ENCODE assay signal across 20 cellular contexts in the genomic region with DNA sequence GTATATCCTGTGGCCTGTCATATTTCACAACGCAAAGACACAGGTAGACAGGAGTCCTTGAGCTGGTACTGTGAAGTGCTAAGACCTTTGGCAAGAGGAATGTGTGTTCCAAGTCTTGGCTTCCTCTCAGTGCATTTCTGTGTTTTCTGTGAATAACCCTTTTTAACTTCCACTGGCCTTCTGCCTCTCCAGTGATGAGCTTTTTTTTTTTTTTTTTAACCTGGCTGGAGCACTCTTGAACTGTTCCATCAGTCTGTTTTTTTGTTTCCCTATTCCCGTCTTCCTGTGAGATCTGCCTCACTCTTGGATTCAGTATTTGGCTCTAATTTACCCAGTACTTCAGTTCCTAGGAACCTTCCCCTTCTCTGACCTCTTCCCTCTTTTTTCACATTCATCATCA.
DNase-seq lines count a peak whose midpoint lies in the region; ATAC-seq, FAIRE-seq and TF ChIP-seq lines count a peak whose summit lies in the region.
"Had no signal": no experiment of that assay in that cellular context is flagged by ENCODE, and none has a peak within 500 bp of the region (broad histone marks: within the 10 kb centered on the region; RNA-seq: fewer than 3 reads in every experiment).

No MANE protein-coding gene starts in this region.

- BruUV-seq in A673 (replicated peaks; lab: Mats Ljungman, UMichigan): TSS peak; percentile 20

- H3K27me3 Mint-ChIP-seq in WTC11 (ENCODE audit: low read depth): no peaks in the 10 kb centered on the region
- H3K27me3 Mint-ChIP-seq in mesothelial cell of epicardium (ENCODE audit: low read depth): no peaks in the 10 kb centered on the region
- H3K27me3 Mint-ChIP-seq: CD4-positive, CD25-positive, alpha-beta regulatory T cell had no signal

- no peak overlapping the region for H3K27ac ChIP-seq in A673 (ENCODE audit: low read depth, low read length, poor library complexity, severe bottlenecking)
- no peak overlapping the region for H3K27ac ChIP-seq in pancreas
- H3K27ac ChIP-seq: hepatocyte had no signal

- intact Hi-C loops in A673 (cut with micrococcal nuclease; ENCODE audit: unreplicated experiment) (no loop called here), pancreas (cut with DNase I) (no loop called here)

- H3K36me3 Mint-ChIP-seq in WTC11 (peaks cover 53% of the 10 kb centered on the region), mesothelial cell of epicardium (peaks cover 25% of the 10 kb centered on the region)
- H3K36me3 Mint-ChIP-seq: stimulated activated effector memory CD8-positive, alpha-beta T cell treated with anti-CD3 and anti-CD28 coated beads, Interleukin-12 subunit alpha, Interleukin-12 subunit beta, amount 100 ng/mL, for 72 hours had no signal

- H3K4me1 ChIP-seq in A673 (ENCODE audit: insufficient read depth, low read length, poor library complexity, severe bottlenecking): peaks cover 7% of the 10 kb centered on the region
- no peaks in the 10 kb centered on the region for H3K4me1 ChIP-seq in pancreas

- H3K4me3 Mint-ChIP-seq in WTC11: no peak overlapping the region
- H3K4me3 Mint-ChIP-seq in mesothelial cell of epicardium: no peak overlapping the region
- H3K4me3 Mint-ChIP-seq: activated naive CD4-positive, alpha-beta T cell treated with anti-CD3 and anti-CD28 coated beads for 36 hours; CD4-positive, CD25-positive, alpha-beta regulatory T cell; neural crest cell; stimulated activated effector memory CD8-positive, alpha-beta T cell treated with anti-CD3 and anti-CD28 coated beads, Interleukin-12 subunit alpha, Interleukin-12 subunit beta, amount 100 ng/mL, for 72 hours had no signal

- DNase-seq in A673 (ENCODE audit: low spot score) (no peak), WTC11 (ENCODE audit: low spot score) (no peak), fibroblast of mammary gland (ENCODE audit: low read depth) (peak; percentile 14), mesothelial cell of epicardium (ENCODE audit: low spot score in 2 of 2, unreplicated experiment in 2 of 2) (no peak), OCI-M2 (lab: John Stamatoyannopoulos, UW; ENCODE audit: unreplicated experiment) (no peak), pancreas (no peak), D721Med (ENCODE audit: insufficient read length, low spot score) (no peak)
- DNase-seq: activated CD4-positive, alpha-beta T cell treated with anti-CD3 and anti-CD28 coated beads, Interleukin-2, amount 50 U/mL, for 4 hours; activated naive CD4-positive, alpha-beta T cell treated with anti-CD3 and anti-CD28 coated beads for 36 hours; CD4-positive, CD25-positive, alpha-beta regulatory T cell; DMS53; NCI-H1436 treated with DMSO at 0.1 percent for 48 hours; NCI-H2227 treated with DMSO at 0.1 percent for 48 hours had no signal

- H3K27me3 ChIP-seq in A673 (replicated peaks; ENCODE audit: insufficient read depth, low read depth, low read length, poor library complexity) (no peaks in the 10 kb centered on the region), pancreas (no peaks in the 10 kb centered on the region)
- H3K27me3 ChIP-seq: hepatocyte, tibial nerve had no signal

- H3K9me3 Mint-ChIP-seq in WTC11 (no peaks in the 10 kb centered on the region), mesothelial cell of epicardium (no peaks in the 10 kb centered on the region)
- H3K9me3 Mint-ChIP-seq: activated naive CD4-positive, alpha-beta T cell treated with anti-CD3 and anti-CD28 coated beads for 36 hours; CD4-positive, CD25-positive, alpha-beta regulatory T cell; neural crest cell; stimulated activated effector memory CD8-positive, alpha-beta T cell treated with anti-CD3 and anti-CD28 coated beads, Interleukin-12 subunit alpha, Interleukin-12 subunit beta, amount 100 ng/mL, for 72 hours had no signal

- POLR2A ChIA-PET in A673 (lab: Charles Lee; ENCODE audit: low non-redundant PET): no interaction called here
- POLR2A ChIA-PET in WTC11 (lab: Charles Lee): no interaction called here

- peaks cover 7% of the 10 kb centered on the region for H3K4me1 Mint-ChIP-seq in WTC11
- H3K4me1 Mint-ChIP-seq in mesothelial cell of epicardium: peaks cover 49% of the 10 kb centered on the region
- H3K4me1 Mint-ChIP-seq: CD4-positive, CD25-positive, alpha-beta regulatory T cell; neural crest cell; stimulated activated effector memory CD8-positive, alpha-beta T cell treated with anti-CD3 and anti-CD28 coated beads, Interleukin-12 subunit alpha, Interleukin-12 subunit beta, amount 100 ng/mL, for 72 hours had no signal

- no peaks in the 10 kb centered on the region for H3K9me3 ChIP-seq in A673 (ENCODE audit: low read depth, low read length, poor library complexity, severe bottlenecking)
- H3K9me3 ChIP-seq in pancreas: no peaks in the 10 kb centered on the region
- H3K9me3 ChIP-seq: tibial nerve had no signal

- H3K27ac Mint-ChIP-seq in WTC11: 0 out of 2 replicates have a peak overlapping the region, but pooled peaks have one; percentile 38
- peak overlapping the region; percentile 10 for H3K27ac Mint-ChIP-seq in mesothelial cell of epicardium
- H3K27ac Mint-ChIP-seq: activated naive CD4-positive, alpha-beta T cell treated with anti-CD3 and anti-CD28 coated beads for 36 hours; stimulated activated effector memory CD8-positive, alpha-beta T cell treated with anti-CD3 and anti-CD28 coated beads, Interleukin-12 subunit alpha, Interleukin-12 subunit beta, amount 100 ng/mL, for 72 hours had no signal

- CTCF ChIA-PET in A673 (lab: Charles Lee): interaction anchor here (0.5 kb wide), 1 partner anchor 30 kb away, joined by 4 read pairs; no protein-coding TSS in a partner anchor
- CTCF ChIA-PET in WTC11 (lab: Charles Lee): interaction anchor here (0.9 to 2.0 kb wide), 3 partner anchors 57 to 86 kb away, joined by 3 to 5 read pairs (median 4); no protein-coding TSS in a partner anchor

- no peak for ATAC-seq in WTC11
- ATAC-seq in HG03175 (IDR thresholded peaks at IDR 0.05; ENCODE audit: unreplicated experiment): no peak
- no peak for ATAC-seq in pancreas
- ATAC-seq: stimulated activated effector memory CD8-positive, alpha-beta T cell treated with anti-CD3 and anti-CD28 coated beads, Interleukin-12 subunit alpha, Interleukin-12 subunit beta, amount 100 ng/mL, for 72 hours had no signal

- TF ChIP-seq CTCF in A673 (conservative IDR thresholded peaks at IDR 0.05; ENCODE audit: low read depth, low read length): no peak
- no peak for TF ChIP-seq CTCF in WTC11 (IDR thresholded peaks at IDR 0.05)
- TF ChIP-seq CTCF in fibroblast of mammary gland (conservative IDR thresholded peaks at IDR 0.05; ENCODE audit: control insufficient read depth, insufficient read depth, low read depth, low read length): no peak
- TF ChIP-seq CTCF in mesothelial cell of epicardium (IDR thresholded peaks at IDR 0.05; ENCODE audit: unreplicated experiment): no peak
- no peak for TF ChIP-seq CTCF in pancreas (IDR thresholded peaks at IDR 0.05)
- TF ChIP-seq CTCF in D721Med (IDR thresholded peaks at IDR 0.05; ENCODE audit: insufficient read depth, missing control alignments): no peak

- H3K36me3 ChIP-seq in A673 (ENCODE audit: insufficient read depth, low read length, poor library complexity, severe bottlenecking): peaks cover 9% of the 10 kb centered on the region
- peaks cover 0 to 19% (median 7%) of the 10 kb centered on the region in 3 donors for H3K36me3 ChIP-seq in pancreas

- H3K4me3 ChIP-seq in A673 (ENCODE audit: low read depth, low read length, poor library complexity, severe bottlenecking) (no peak overlapping the region), fibroblast of mammary gland (ENCODE audit: control insufficient read depth, low read depth, low read length) (no peak overlapping the region), pancreas (no peak overlapping the region)
- H3K4me3 ChIP-seq: hepatocyte, tibial nerve had no signal

- WGBS in pancreas, 2 donors: 68 to 72% methylated on average over 2 of the region's 2 CpGs

- FAIRE-seq in pancreas (lab: Jason Lieb, UNC) (no peak), D721Med (lab: Jason Lieb, UNC) (no peak)
- FAIRE-seq: keratinocyte, TTC549 had no signal

TF ChIP-seq in WTC11, 78 proteins besides CTCF, POLR2A, EP300 and RAD21 (continues in another document):
- TF ChIP-seq ZNF121 (CRISPR knock-in tag; IDR thresholded peaks at IDR 0.05): no peak
- no peak for TF ChIP-seq MYBL2 (CRISPR knock-in tag; IDR thresholded peaks at IDR 0.05)
- TF ChIP-seq, protein P1, sequence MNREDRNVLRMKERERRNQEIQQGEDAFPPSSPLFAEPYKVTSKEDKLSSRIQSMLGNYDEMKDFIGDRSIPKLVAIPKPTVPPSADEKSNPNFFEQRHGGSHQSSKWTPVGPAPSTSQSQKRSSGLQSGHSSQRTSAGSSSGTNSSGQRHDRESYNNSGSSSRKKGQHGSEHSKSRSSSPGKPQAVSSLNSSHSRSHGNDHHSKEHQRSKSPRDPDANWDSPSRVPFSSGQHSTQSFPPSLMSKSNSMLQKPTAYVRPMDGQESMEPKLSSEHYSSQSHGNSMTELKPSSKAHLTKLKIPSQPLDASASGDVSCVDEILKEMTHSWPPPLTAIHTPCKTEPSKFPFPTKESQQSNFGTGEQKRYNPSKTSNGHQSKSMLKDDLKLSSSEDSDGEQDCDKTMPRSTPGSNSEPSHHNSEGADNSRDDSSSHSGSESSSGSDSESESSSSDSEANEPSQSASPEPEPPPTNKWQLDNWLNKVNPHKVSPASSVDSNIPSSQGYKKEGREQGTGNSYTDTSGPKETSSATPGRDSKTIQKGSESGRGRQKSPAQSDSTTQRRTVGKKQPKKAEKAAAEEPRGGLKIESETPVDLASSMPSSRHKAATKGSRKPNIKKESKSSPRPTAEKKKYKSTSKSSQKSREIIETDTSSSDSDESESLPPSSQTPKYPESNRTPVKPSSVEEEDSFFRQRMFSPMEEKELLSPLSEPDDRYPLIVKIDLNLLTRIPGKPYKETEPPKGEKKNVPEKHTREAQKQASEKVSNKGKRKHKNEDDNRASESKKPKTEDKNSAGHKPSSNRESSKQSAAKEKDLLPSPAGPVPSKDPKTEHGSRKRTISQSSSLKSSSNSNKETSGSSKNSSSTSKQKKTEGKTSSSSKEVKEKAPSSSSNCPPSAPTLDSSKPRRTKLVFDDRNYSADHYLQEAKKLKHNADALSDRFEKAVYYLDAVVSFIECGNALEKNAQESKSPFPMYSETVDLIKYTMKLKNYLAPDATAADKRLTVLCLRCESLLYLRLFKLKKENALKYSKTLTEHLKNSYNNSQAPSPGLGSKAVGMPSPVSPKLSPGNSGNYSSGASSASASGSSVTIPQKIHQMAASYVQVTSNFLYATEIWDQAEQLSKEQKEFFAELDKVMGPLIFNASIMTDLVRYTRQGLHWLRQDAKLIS (CRISPR knock-in tag; IDR thresholded peaks at IDR 0.05; ENCODE audit: borderline replicate concordance): no peak
- no peak for TF ChIP-seq ZNF232 (CRISPR knock-in tag; IDR thresholded peaks at IDR 0.05)
